ENCODE assay signal across 7 cellular contexts in genomic region chr4:10015140-10015753, GRCh38.
DNase-seq lines count a peak whose midpoint lies in the region; ATAC-seq and TF ChIP-seq lines count a peak whose summit lies in the region.

No MANE protein-coding gene starts in this region.

- TF ChIP-seq CTCF in choroid plexus epithelial cell (conservative IDR thresholded peaks at IDR 0.05; ENCODE audit: low read depth, low read length), result peak; percentile 86
- TF ChIP-seq CTCF in nephron progenitor cell (IDR thresholded peaks at IDR 0.05), result peak; percentile 44

- H3K9me3 ChIP-seq in HAP-1, result no peaks in the 10 kb centered on the region

- no peak overlapping the region for H3K27ac Mint-ChIP-seq in nephron progenitor cell

- in situ Hi-C loops in HAP-1 (cut with MboI; ENCODE audit: low sequenced_read_pairs), result loop anchor here (10.0 to 25.0 kb wide), 2 partner anchors 250 to 478 kb away; no protein-coding TSS in a partner anchor

- H3K4me1 ChIP-seq in HAP-1, result no peaks in the 10 kb centered on the region

- H3K27me3 ChIP-seq in HAP-1 (ENCODE audit: low read depth), result no peaks in the 10 kb centered on the region

- peaks cover 19% of the 10 kb centered on the region for H3K4me1 Mint-ChIP-seq in nephron progenitor cell

- H3K36me3 ChIP-seq in HAP-1 (replicated peaks), result no peaks in the 10 kb centered on the region

- H3K4me3 ChIP-seq in HAP-1, result no peak overlapping the region
- H3K4me3 ChIP-seq in choroid plexus epithelial cell (ENCODE audit: low read depth, low read length), result no peak overlapping the region

- no peaks in the 10 kb centered on the region for H3K9me3 Mint-ChIP-seq in nephron progenitor cell

- peak; percentile 73 for DNase-seq in ELF-1 (ENCODE audit: low read depth, low spot score)
- peak; percentile 19 to 59 for DNase-seq in HAP-1 (ENCODE audit: low spot score in 2 of 2)
- DNase-seq in NCI-H526 treated with DMSO at 0.1 percent for 48 hours (lab: John Stamatoyannopoulos, UW), result peak; percentile 22
- peak; percentile 79 for DNase-seq in choroid plexus epithelial cell (ENCODE audit: low read depth)
- peak; percentile 43 for DNase-seq in nephron progenitor cell

- ATAC-seq in GM21717 (IDR thresholded peaks at IDR 0.05; ENCODE audit: unreplicated experiment), result no peak
- no peak for ATAC-seq in HG02571 (IDR thresholded peaks at IDR 0.05; ENCODE audit: unreplicated experiment)

- H3K4me3 Mint-ChIP-seq in nephron progenitor cell, result no peak overlapping the region

- peaks cover 34% of the 10 kb centered on the region for H3K27me3 Mint-ChIP-seq in nephron progenitor cell (ENCODE audit: low read depth, poor library complexity)

- H3K36me3 Mint-ChIP-seq in nephron progenitor cell (ENCODE audit: low read depth), result no peaks in the 10 kb centered on the region

Comparison
In these comparisons a context has a peak if more than half of its experiments do, and no peak if none do; other contexts are left out.
1. DNase-seq: peak in every context shown above with its lines; median percentile 79 in choroid plexus epithelial cell; 73 in ELF-1; 43 in nephron progenitor cell; 39 in HAP-1; 22 in NCI-H526 treated with DMSO at 0.1 percent for 48 hours.